ENCODE assay signal across 15 cellular contexts in genomic region chr7:5679047-5679740, GRCh38.
DNase-seq lines count a peak whose midpoint lies in the region; ATAC-seq, FAIRE-seq and TF ChIP-seq lines count a peak whose summit lies in the region.
"Had no signal": no experiment of that assay in that cellular context is flagged by ENCODE, and none has a peak within 500 bp of the region (broad histone marks: within the 10 kb centered on the region; RNA-seq: fewer than 3 reads in every experiment).

No MANE protein-coding gene starts in this region.

- TF ChIP-seq CTCF in chondrocyte (IDR thresholded peaks at IDR 0.05) = no peak
- no peak for TF ChIP-seq CTCF in neural cell (IDR thresholded peaks at IDR 0.05; ENCODE audit: poor library complexity, severe bottlenecking)

- no peak for TF ChIP-seq RAD21 in neural cell (conservative IDR thresholded peaks at IDR 0.05)

- peaks cover 79% of the 10 kb centered on the region for H3K4me1 Mint-ChIP-seq in activated naive CD4-positive, alpha-beta T cell treated with anti-CD3 and anti-CD28 coated beads, Interleukin-2, amount 50 U/mL, for 24 hours
- H3K4me1 Mint-ChIP-seq in chondrocyte (ENCODE audit: low read depth) = peaks cover 42% of the 10 kb centered on the region

- DNase-seq in activated naive CD4-positive, alpha-beta T cell treated with anti-CD3 and anti-CD28 coated beads, Interleukin-2, amount 50 U/mL, for 72 hours (ENCODE audit: low spot score in 2 of 2) = no peak
- DNase-seq in chondrocyte (ENCODE audit: low spot score) = peak; percentile 48
- no peak for DNase-seq in urothelium cell line (ENCODE audit: low spot score)
- no peak for DNase-seq in H7
- no peak for DNase-seq in KG1 (lab: John Stamatoyannopoulos, UW)
- DNase-seq: activated T-cell treated with anti-CD3 and anti-CD28 coated beads, Interleukin-2, amount 50 U/mL, for 4 hours; DMS153; NCI-H1417 treated with DMSO at 0.1 percent for 48 hours; NCI-H510A treated with DMSO at 0.1 percent for 48 hours had no signal

- peak overlapping the region; percentile 77 for H3K27ac Mint-ChIP-seq in activated naive CD4-positive, alpha-beta T cell treated with anti-CD3 and anti-CD28 coated beads, Interleukin-2, amount 50 U/mL, for 24 hours
- H3K27ac Mint-ChIP-seq in activated naive CD4-positive, alpha-beta T cell treated with anti-CD3 and anti-CD28 coated beads, Interleukin-2, amount 50 U/mL, for 72 hours = peak overlapping the region in 1 of 2 donors; percentile 47
- H3K27ac Mint-ChIP-seq in chondrocyte (ENCODE audit: unreplicated experiment) = peak overlapping the region; percentile 49

- H3K9ac ChIP-seq in neural cell (ENCODE audit: low read length) = no peak overlapping the region

- no peaks in the 10 kb centered on the region for H3K27me3 ChIP-seq in neural cell (ENCODE audit: insufficient read depth, low read depth, low read length)
- H3K27me3 ChIP-seq in H7 (ENCODE audit: control insufficient read depth, insufficient read depth, low read length) = no peaks in the 10 kb centered on the region
- H3K27me3 ChIP-seq: body of pancreas had no signal

- no peaks in the 10 kb centered on the region for H3K9me3 Mint-ChIP-seq in activated naive CD4-positive, alpha-beta T cell treated with anti-CD3 and anti-CD28 coated beads, Interleukin-2, amount 50 U/mL, for 24 hours
- H3K9me3 Mint-ChIP-seq in activated naive CD4-positive, alpha-beta T cell treated with anti-CD3 and anti-CD28 coated beads, Interleukin-2, amount 50 U/mL, for 72 hours = no peaks in the 10 kb centered on the region
- H3K9me3 Mint-ChIP-seq in chondrocyte (ENCODE audit: low read depth) = no peaks in the 10 kb centered on the region
- H3K9me3 Mint-ChIP-seq: activated T-cell treated with anti-CD3 and anti-CD28 coated beads, Interleukin-2, amount 50 U/mL, for 4 hours had no signal

- ATAC-seq in activated naive CD4-positive, alpha-beta T cell treated with anti-CD3 and anti-CD28 coated beads, Interleukin-2, amount 50 U/mL, for 72 hours = no peak
- no peak for ATAC-seq in GM21825 (IDR thresholded peaks at IDR 0.05; ENCODE audit: unreplicated experiment)
- ATAC-seq: activated T-cell treated with anti-CD3 and anti-CD28 coated beads, Interleukin-2, amount 50 U/mL, for 4 hours had no signal

- H3K27ac ChIP-seq in neural cell (ENCODE audit: low read length) = peak overlapping the region; percentile 44

- no peaks in the 10 kb centered on the region for H4K20me1 ChIP-seq in neural cell (ENCODE audit: insufficient read depth)

- no peak overlapping the region for H3K4me3 ChIP-seq in neural cell (ENCODE audit: low read length)
- no peak overlapping the region for H3K4me3 ChIP-seq in H7 (ENCODE audit: insufficient read depth, low read depth, low read length)
- H3K4me3 ChIP-seq: A549, body of pancreas, HAP-1 had no signal

- no peaks in the 10 kb centered on the region for H3K9me3 ChIP-seq in neural cell (ENCODE audit: low read length)
- H3K9me3 ChIP-seq: A549, body of pancreas, HAP-1 had no signal

- no peaks in the 10 kb centered on the region for H3F3A ChIP-seq in neural cell (ENCODE audit: insufficient read depth, low read length, poor library complexity, severe bottlenecking)

- H3K9me2 ChIP-seq in neural cell (ENCODE audit: insufficient read depth, low read length) = no peaks in the 10 kb centered on the region

- H3K36me3 Mint-ChIP-seq in activated naive CD4-positive, alpha-beta T cell treated with anti-CD3 and anti-CD28 coated beads, Interleukin-2, amount 50 U/mL, for 24 hours = peaks cover 5% of the 10 kb centered on the region
- peaks cover 6 to 29% of the 10 kb centered on the region in 2 donors for H3K36me3 Mint-ChIP-seq in activated naive CD4-positive, alpha-beta T cell treated with anti-CD3 and anti-CD28 coated beads, Interleukin-2, amount 50 U/mL, for 72 hours
- H3K36me3 Mint-ChIP-seq in chondrocyte (ENCODE audit: low read depth) = peaks cover 4% of the 10 kb centered on the region

- no peaks in the 10 kb centered on the region for H3K79me2 ChIP-seq in neural cell (replicated peaks; ENCODE audit: insufficient read depth, low read length)

- no peaks in the 10 kb centered on the region for H3K27me3 Mint-ChIP-seq in activated naive CD4-positive, alpha-beta T cell treated with anti-CD3 and anti-CD28 coated beads, Interleukin-2, amount 50 U/mL, for 24 hours
- H3K27me3 Mint-ChIP-seq in chondrocyte (ENCODE audit: low read depth) = no peaks in the 10 kb centered on the region

- H3K4me3 Mint-ChIP-seq in activated naive CD4-positive, alpha-beta T cell treated with anti-CD3 and anti-CD28 coated beads, Interleukin-2, amount 50 U/mL, for 24 hours = no peak overlapping the region
- no peak overlapping the region for H3K4me3 Mint-ChIP-seq in chondrocyte (ENCODE audit: unreplicated experiment)
- H3K4me3 Mint-ChIP-seq: activated T-cell treated with anti-CD3 and anti-CD28 coated beads, Interleukin-2, amount 50 U/mL, for 4 hours had no signal

- H3K36me3 ChIP-seq in neural cell (ENCODE audit: insufficient read depth, low read length) (no peaks in the 10 kb centered on the region), H7 (replicated peaks; ENCODE audit: control insufficient read depth, insufficient read depth, low read length) (no peaks in the 10 kb centered on the region)
- H3K36me3 ChIP-seq: HAP-1 had no signal

- no peak for TF ChIP-seq EP300 in neural cell (conservative IDR thresholded peaks at IDR 0.05; ENCODE audit: poor library complexity, severe bottlenecking)

- H3K4me2 ChIP-seq in neural cell (ENCODE audit: low read length) = no peak overlapping the region
- H3K4me2 ChIP-seq: A549 had no signal

- H2AFZ ChIP-seq in neural cell (ENCODE audit: low read depth, low read length) = no peak overlapping the region

- peak; percentile 82 for FAIRE-seq in urothelium cell line (lab: Jason Lieb, UNC)
- FAIRE-seq: A549 had no signal

TF ChIP-seq in neural cell, 6 proteins besides CTCF, POLR2A, EP300 and RAD21:
- TF ChIP-seq REST (IDR thresholded peaks at IDR 0.05; ENCODE audit: borderline replicate concordance) = no peak
- TF ChIP-seq SMC3 (conservative IDR thresholded peaks at IDR 0.05; ENCODE audit: poor library complexity) = no peak
- TF ChIP-seq POLR2AphosphoS5 (IDR thresholded peaks at IDR 0.05) = no peak
- TF ChIP-seq MXI1 (conservative IDR thresholded peaks at IDR 0.05; ENCODE audit: poor library complexity, severe bottlenecking) = no peak
- no peak for TF ChIP-seq TAF1 (IDR thresholded peaks at IDR 0.05; ENCODE audit: low read depth)
- no peak for TF ChIP-seq EZH2 (IDR thresholded peaks at IDR 0.05; ENCODE audit: borderline replicate concordance, insufficient read depth, low read length, poor library complexity, severe bottlenecking)
TF ChIP-seq in neural cell: peak in this region for 0.
